29 cellular contexts compared by ENCODE assay signal in genomic region chr13:113552079-113552478, GRCh38. TPM values are rescaled to one million over a fixed set of nuclear protein-coding genes. Genes with fewer than 3 reads are reported as not detected.
A peak's percentile ranks its signal among the peaks of the same experiment; 100 is the strongest.
DNase-seq lines count a peak whose midpoint lies in the region; ATAC-seq and TF ChIP-seq lines count a peak whose summit lies in the region.
"Had no signal": no experiment of that assay in that cellular context is flagged by ENCODE, and none has a peak within 500 bp of the region (broad histone marks: within the 10 kb centered on the region; RNA-seq: fewer than 3 reads in every experiment).

No MANE protein-coding gene starts in this region.

- peak; percentile 0 for DNase-seq in activated CD4-positive, alpha-beta T cell treated with anti-CD3 and anti-CD28 coated beads, Interleukin-2, amount 10 ng/mL, durations not matched to agents 7 days and 5 days
- DNase-seq in activated CD4-positive, alpha-beta T cell treated with anti-CD3 and anti-CD28 coated beads for 1 hour: no peak
- DNase-seq in coronary artery (ENCODE audit: low spot score) (peak; percentile 65), mesenteric fat pad (ENCODE audit: low spot score) (peak; percentile 49), ureter (ENCODE audit: low spot score) (peak; percentile 30), iPS-NIHi11 (ENCODE audit: low spot score) (no peak), epidermal melanocyte (ENCODE audit: insufficient read length, low spot score) (no peak)
- DNase-seq: activated CD4-positive, alpha-beta T cell treated with anti-CD3 and anti-CD28 coated beads, Interleukin-2, amount 50 U/mL, for 1 hour; activated naive CD4-positive, alpha-beta T cell treated with anti-CD3 and anti-CD28 coated beads, Interleukin-2, amount 50 U/mL, for 16 hours; Caco-2; cerebellar nuclear complex; gastrocnemius medialis; HCEC 1CT; Kasumi-1; left cardiac atrium; NCI-H146; NCI-H345; NCI-H748 treated with DMSO at 0.1 percent for 48 hours; right cardiac atrium had no signal

- no peak overlapping the region for H3K4me3 ChIP-seq in coronary artery
- H3K4me3 ChIP-seq: body of pancreas, dorsolateral prefrontal cortex, gastrocnemius medialis had no signal

- no peaks in the 10 kb centered on the region for H3K27me3 Mint-ChIP-seq in activated CD4-positive, alpha-beta T cell treated with anti-CD3 and anti-CD28 coated beads, Interleukin-2, amount 10 ng/mL, durations not matched to agents 7 days and 5 days
- H3K27me3 Mint-ChIP-seq: memory B cell; stimulated activated naive CD8-positive, alpha-beta T cell treated with anti-CD3 and anti-CD28 coated beads, Interleukin-15, Interleukin-2, amounts not matched to agents 100 ng/mL and 50 ng/mL, for 24 hours had no signal

- ATAC-seq in HG03442 (IDR thresholded peaks at IDR 0.05; ENCODE audit: unreplicated experiment): no peak
- ATAC-seq: body of pancreas, gastrocnemius medialis, HepG2, left cardiac atrium, right cardiac atrium, WTC11 had no signal

- no peak overlapping the region for H3K4me3 Mint-ChIP-seq in activated CD4-positive, alpha-beta T cell treated with anti-CD3 and anti-CD28 coated beads, Interleukin-2, amount 10 ng/mL, durations not matched to agents 7 days and 5 days
- H3K4me3 Mint-ChIP-seq: activated T-helper 1 cell treated with anti-CD3 and anti-CD28 coated beads, Interleukin-12 subunit alpha, Interleukin-12 subunit beta, Interleukin-2, Interleukin-4 antibody, amounts not matched to agents 30 ng/mL and 10 ng/mL and 1 ng/mL, durations not matched to agents 14 hours and 24 hours and 36 hours; memory B cell; neural crest cell; stimulated activated naive CD8-positive, alpha-beta T cell treated with anti-CD3 and anti-CD28 coated beads, Interleukin-15, Interleukin-2, amounts not matched to agents 100 ng/mL and 50 ng/mL, for 24 hours; WTC11 had no signal

- CTCF ChIA-PET in activated CD4-positive, alpha-beta T cell treated with anti-CD3 and anti-CD28 coated beads, Interleukin-2, amount 10 ng/mL, durations not matched to agents 7 days and 5 days (lab: Charles Lee): interaction anchor here (0.9 kb wide), 1 partner anchor 55 kb away, joined by 3 read pairs; no protein-coding TSS in a partner anchor

- POLR2A ChIA-PET in activated CD4-positive, alpha-beta T cell treated with anti-CD3 and anti-CD28 coated beads, Interleukin-2, amount 10 ng/mL, durations not matched to agents 7 days and 5 days (lab: Charles Lee): no interaction called here

- TF ChIP-seq CTCF in coronary artery (IDR thresholded peaks at IDR 0.05): no peak

- no peaks in the 10 kb centered on the region for H3K9me3 Mint-ChIP-seq in activated CD4-positive, alpha-beta T cell treated with anti-CD3 and anti-CD28 coated beads, Interleukin-2, amount 10 ng/mL, durations not matched to agents 7 days and 5 days
- H3K9me3 Mint-ChIP-seq: activated T-helper 1 cell treated with anti-CD3 and anti-CD28 coated beads, Interleukin-12 subunit alpha, Interleukin-12 subunit beta, Interleukin-2, Interleukin-4 antibody, amounts not matched to agents 30 ng/mL and 10 ng/mL and 1 ng/mL, durations not matched to agents 14 hours and 24 hours and 36 hours; memory B cell; neural crest cell; stimulated activated naive CD8-positive, alpha-beta T cell treated with anti-CD3 and anti-CD28 coated beads, Interleukin-15, Interleukin-2, amounts not matched to agents 100 ng/mL and 50 ng/mL, for 24 hours; WTC11 had no signal

- H3K27ac Mint-ChIP-seq in activated CD4-positive, alpha-beta T cell treated with anti-CD3 and anti-CD28 coated beads, Interleukin-2, amount 10 ng/mL, durations not matched to agents 7 days and 5 days: no peak overlapping the region
- H3K27ac Mint-ChIP-seq: memory B cell; stimulated activated naive CD8-positive, alpha-beta T cell treated with anti-CD3 and anti-CD28 coated beads, Interleukin-15, Interleukin-2, amounts not matched to agents 100 ng/mL and 50 ng/mL, for 24 hours; WTC11 had no signal

- H3K4me1 Mint-ChIP-seq in activated CD4-positive, alpha-beta T cell treated with anti-CD3 and anti-CD28 coated beads, Interleukin-2, amount 10 ng/mL, durations not matched to agents 7 days and 5 days: no peaks in the 10 kb centered on the region

- no peaks in the 10 kb centered on the region for H3K36me3 Mint-ChIP-seq in activated CD4-positive, alpha-beta T cell treated with anti-CD3 and anti-CD28 coated beads, Interleukin-2, amount 10 ng/mL, durations not matched to agents 7 days and 5 days (ENCODE audit: low read depth)
- H3K36me3 Mint-ChIP-seq: WTC11 had no signal

- no peak overlapping the region for H3K27ac ChIP-seq in coronary artery
- H3K27ac ChIP-seq: 22Rv1, body of pancreas, gastrocnemius medialis had no signal

RNA-seq across cellular contexts. Expression of gene TFDP1, which starts 32.5 kb away (rescaled TPM):
- total RNA-seq in activated CD4-positive, alpha-beta T cell treated with anti-CD3 and anti-CD28 coated beads, Interleukin-2, amount 10 ng/mL, durations not matched to agents 7 days and 5 days: 100 to 1,000 TPM; 152 to 153 TPM
- total RNA-seq in mesenteric fat pad (66.4 TPM), ureter (54.9 TPM)

Comparison
In these comparisons a context has a peak if more than half of its experiments do, and no peak if none do; other contexts are left out.
1. DNase-seq: peak in activated CD4-positive, alpha-beta T cell treated with anti-CD3 and anti-CD28 coated beads, Interleukin-2, amount 10 ng/mL, durations not matched to agents 7 days and 5 days (single experiment), coronary artery (single experiment), mesenteric fat pad (single experiment) and ureter (single experiment); none in activated CD4-positive, alpha-beta T cell treated with anti-CD3 and anti-CD28 coated beads for 1 hour (single experiment), iPS-NIHi11 (single experiment) and epidermal melanocyte (single experiment).